15 cellular contexts compared by ENCODE assay signal in genomic region chr3:169138849-169139416, GRCh38.
"Had no signal": no experiment of that assay in that cellular context is flagged by ENCODE, and none has a peak within 500 bp of the region (broad histone marks: within the 10 kb centered on the region; RNA-seq: fewer than 3 reads in every experiment).

No MANE protein-coding gene starts in this region.

- H3K36me3 ChIP-seq: prostate gland, sigmoid colon had no signal

- H3K9me3 ChIP-seq: mucosa of descending colon, prostate gland, sigmoid colon had no signal

- DNase-seq: activated CD4-positive, alpha-beta T cell treated with anti-CD3 and anti-CD28 coated beads for 4 hours; activated naive CD4-positive, alpha-beta T cell treated with Interleukin-2 at 50 U/mL for 16 hours; activated naive CD8-positive, alpha-beta T cell treated with anti-CD3 and anti-CD28 coated beads, Interleukin-2, amount 50 U/mL, for 24 hours; mammary epithelial cell; mucosa of descending colon; natural killer cell; nucleus accumbens; sigmoid colon; stimulated activated CD4-positive, alpha-beta T cell treated with anti-CD3 and anti-CD28 coated beads, Interleukin-2, amount 100 ng/mL, for 24 hours; stimulated activated naive CD4-positive, alpha-beta T cell; T-cell; T1000 had no signal

- FAIRE-seq: colon, frontal cortex had no signal

- H3K4me3 ChIP-seq: mucosa of descending colon, prostate gland, sigmoid colon had no signal

- ATAC-seq: activated naive CD8-positive, alpha-beta T cell treated with anti-CD3 and anti-CD28 coated beads, Interleukin-2, amount 50 U/mL, for 24 hours; mucosa of descending colon; natural killer cell; T-cell had no signal

- H3K27ac ChIP-seq: prostate gland, sigmoid colon had no signal

- H3K4me1 ChIP-seq: prostate gland, sigmoid colon had no signal
